Comparison of ENCODE assay signal across 12 cellular contexts in genomic region chr13:34349091-34349722, GRCh38.
A peak's percentile ranks its signal among the peaks of the same experiment; 100 is the strongest.
DNase-seq lines count a peak whose midpoint lies in the region; ATAC-seq, FAIRE-seq and TF ChIP-seq lines count a peak whose summit lies in the region.
"Had no signal": no experiment of that assay in that cellular context is flagged by ENCODE, and none has a peak within 500 bp of the region (broad histone marks: within the 10 kb centered on the region; RNA-seq: fewer than 3 reads in every experiment).

No MANE protein-coding gene starts in this region.

- TF ChIP-seq POLR2A in body of pancreas (IDR thresholded peaks at IDR 0.05) (no peak), upper lobe of left lung (IDR thresholded peaks at IDR 0.05) (no peak)

- DNase-seq in NCI-H1694 treated with DMSO at 0.1 percent for 48 hours (lab: John Stamatoyannopoulos, UW): peak; percentile 13
- DNase-seq in NCI-H1694 (lab: John Stamatoyannopoulos, UW): no peak
- DNase-seq in body of pancreas: peak; percentile 35 to 69 (median 58)
- DNase-seq in upper lobe of left lung: no peak
- DNase-seq in GDM1 (lab: John Stamatoyannopoulos, UW): no peak
- no peak for DNase-seq in stimulated activated naive CD8-positive, alpha-beta T cell treated with anti-CD3 and anti-CD28 coated beads, Interleukin-15, Interleukin-2, amounts not matched to agents 100 U/mL and 50 U/mL, for 24 hours
- DNase-seq: activated CD4-positive, alpha-beta T cell treated with anti-CD3 and anti-CD28 coated beads for 36 hours; HCEC 1CT; stimulated activated CD4-positive, alpha-beta T cell treated with anti-CD3 and anti-CD28 coated beads, Interleukin-1b, Interleukin-23, amount 100 ng/mL, for 48 hours had no signal

- no peak for ATAC-seq in body of pancreas
- peak; percentile 17 to 32 for ATAC-seq in upper lobe of left lung (ENCODE audit: low FRiP score in 2 of 2)
- ATAC-seq in stimulated activated naive CD8-positive, alpha-beta T cell treated with anti-CD3 and anti-CD28 coated beads, Interleukin-15, Interleukin-2, amounts not matched to agents 100 U/mL and 50 U/mL, for 24 hours: no peak
- ATAC-seq in GM21619 (IDR thresholded peaks at IDR 0.05; ENCODE audit: unreplicated experiment): no peak
- ATAC-seq: activated CD4-positive, alpha-beta T cell treated with anti-CD3 and anti-CD28 coated beads for 36 hours; K562 had no signal

- WGBS in body of pancreas, 2 donors: 88 to 96% methylated on average over 1 of the region's 1 CpG
- WGBS in upper lobe of left lung, 2 donors: 83 to 88% methylated on average over 1 of the region's 1 CpG

- H3K36me3 ChIP-seq in body of pancreas (replicated peaks in 1 of 2; ENCODE audit: insufficient read depth in 1 of 2, low read depth in 2 of 2) (no peaks in the 10 kb centered on the region), upper lobe of left lung (no peaks in the 10 kb centered on the region)

- H3K27ac ChIP-seq in body of pancreas: peak overlapping the region in 3 of 4 donors; percentile 48 to 73 (median 63)
- no peak overlapping the region for H3K27ac ChIP-seq in upper lobe of left lung

- no peak for TF ChIP-seq EP300 in upper lobe of left lung (IDR thresholded peaks at IDR 0.05)

- peaks cover 30% of the 10 kb centered on the region for H3K4me1 ChIP-seq in body of pancreas
- no peaks in the 10 kb centered on the region for H3K4me1 ChIP-seq in upper lobe of left lung

- FAIRE-seq in islet of Langerhans (lab: Jason Lieb, UNC): peak; percentile 82
- FAIRE-seq: K562 had no signal

- no peak for TF ChIP-seq CTCF in body of pancreas (IDR thresholded peaks at IDR 0.05)
- no peak for TF ChIP-seq CTCF in upper lobe of left lung (IDR thresholded peaks at IDR 0.05)

- H3K9me3 ChIP-seq in body of pancreas (no peaks in the 10 kb centered on the region), upper lobe of left lung (no peaks in the 10 kb centered on the region)

- intact Hi-C loops in body of pancreas (cut with DNase I): no loop called here

- H3K27me3 ChIP-seq in body of pancreas: no peaks in the 10 kb centered on the region
- no peaks in the 10 kb centered on the region for H3K27me3 ChIP-seq in upper lobe of left lung

- H3K4me3 ChIP-seq in body of pancreas (no peak overlapping the region), upper lobe of left lung (no peak overlapping the region)
- H3K4me3 ChIP-seq: K562 had no signal

Comparison
In these comparisons a context has a peak if more than half of its experiments do, and no peak if none do; other contexts are left out.
1. DNase-seq: peak in NCI-H1694 treated with DMSO at 0.1 percent for 48 hours (single experiment) and body of pancreas (4 of 4); none in NCI-H1694 (single experiment), upper lobe of left lung (0 of 2), GDM1 (single experiment) and stimulated activated naive CD8-positive, alpha-beta T cell treated with anti-CD3 and anti-CD28 coated beads, Interleukin-15, Interleukin-2, amounts not matched to agents 100 U/mL and 50 U/mL, for 24 hours (single experiment).
2. ATAC-seq: peak in upper lobe of left lung (2 of 2); none in body of pancreas (single experiment), stimulated activated naive CD8-positive, alpha-beta T cell treated with anti-CD3 and anti-CD28 coated beads, Interleukin-15, Interleukin-2, amounts not matched to agents 100 U/mL and 50 U/mL, for 24 hours (single experiment) and GM21619 (single experiment).
3. H3K27ac ChIP-seq: peak in body of pancreas (3 of 4); none in upper lobe of left lung (0 of 4).